ENCODE assay signal across 24 cellular contexts in genomic region chr14:101046071-101046470, GRCh38.
"Had no signal": no experiment of that assay in that cellular context is flagged by ENCODE, and none has a peak within 500 bp of the region (broad histone marks: within the 10 kb centered on the region; RNA-seq: fewer than 3 reads in every experiment).

No MANE protein-coding gene starts in this region.

- H3K4me3 ChIP-seq: stomach, suprapubic skin, testis, thoracic aorta, thyroid gland, tibial artery, tibial nerve, transverse colon, upper lobe of left lung, upper lobe of right lung, uterus, vagina had no signal

- H3K27me3 ChIP-seq: stomach, testis, thyroid gland, tibial artery, tibial nerve, transverse colon, upper lobe of left lung, upper lobe of right lung, uterus, vagina had no signal

- H3K36me3 ChIP-seq: stomach, suprapubic skin, thoracic aorta, thyroid gland, tibial artery, transverse colon, upper lobe of left lung, upper lobe of right lung, uterus, vagina had no signal

- DNase-seq: stimulated activated CD4-positive, alpha-beta T cell treated with anti-CD3 and anti-CD28 coated beads, Interleukin-2, amount 100 ng/mL, for 48 hours; stimulated activated CD4-positive, alpha-beta T cell treated with anti-CD3 and anti-CD28 coated beads, Interleukin-4, amount 100 ng/mL, for 1 hour; stimulated activated CD4-positive, alpha-beta T cell treated with anti-CD3 and anti-CD28 coated beads, Interleukin-4, amount 100 ng/mL, for 24 hours; stimulated activated CD4-positive, alpha-beta T cell treated with anti-CD3 and anti-CD28 coated beads, Interleukin-4, amount 100 ng/mL, for 4 hours; stimulated activated CD8-positive, alpha-beta memory T cell treated with anti-CD3 and anti-CD28 coated beads, Interleukin-4, amount 100 ng/mL, for 48 hours; stimulated activated naive B cell treated with anti-CD40 and anti-IgM and Interleukin-4, amounts not matched to agents 10 μg/mL and 1 μg/mL and 100 μg/mL, for 72 hours; stimulated activated naive CD4-positive, alpha-beta T cell; stimulated activated naive CD4-positive, alpha-beta T cell treated with Interleukin-2 at 50 U/mL for 16 hours; stimulated activated naive CD8-positive, alpha-beta T cell treated with anti-CD3 and anti-CD28 coated beads, Interleukin-15, amount 100 ng/mL, for 72 hours; stimulated activated naive CD8-positive, alpha-beta T cell treated with anti-CD3 and anti-CD28 coated beads, Interleukin-15, Interleukin-2, amounts not matched to agents 100 U/mL and 50 U/mL, for 24 hours; stomach; substantia nigra; testis; thyroid gland; tibial artery; transverse colon; trophoblast cell; upper lobe of left lung; upper lobe of right lung; uterus had no signal

- H3K9me3 ChIP-seq: stomach, suprapubic skin, testis, thoracic aorta, thyroid gland, tibial artery, tibial nerve, transverse colon, upper lobe of left lung, upper lobe of right lung, uterus, vagina had no signal

- H3K4me1 ChIP-seq: stomach, suprapubic skin, testis, thyroid gland, tibial artery, tibial nerve, transverse colon, upper lobe of left lung, upper lobe of right lung, uterus, vagina had no signal

- H3K27ac ChIP-seq: stomach, suprapubic skin, testis, thoracic aorta, thyroid gland, tibial artery, tibial nerve, transverse colon, upper lobe of left lung, upper lobe of right lung, uterus, vagina had no signal
